In genomic region chr21:36915014-36915700, GRCh38 we compare ENCODE assay signal across 2 cellular contexts.
TF ChIP-seq lines count a peak whose summit lies in the region.

No MANE protein-coding gene starts in this region.

TF ChIP-seq in A549, 52 proteins besides CTCF, POLR2A, EP300 and RAD21 (continued from another document):
- no peak for TF ChIP-seq JUN (IDR thresholded peaks at IDR 0.05)
- no peak for TF ChIP-seq EHMT2 (IDR thresholded peaks at IDR 0.05; ENCODE audit: low read depth)
- TF ChIP-seq, protein P1, sequence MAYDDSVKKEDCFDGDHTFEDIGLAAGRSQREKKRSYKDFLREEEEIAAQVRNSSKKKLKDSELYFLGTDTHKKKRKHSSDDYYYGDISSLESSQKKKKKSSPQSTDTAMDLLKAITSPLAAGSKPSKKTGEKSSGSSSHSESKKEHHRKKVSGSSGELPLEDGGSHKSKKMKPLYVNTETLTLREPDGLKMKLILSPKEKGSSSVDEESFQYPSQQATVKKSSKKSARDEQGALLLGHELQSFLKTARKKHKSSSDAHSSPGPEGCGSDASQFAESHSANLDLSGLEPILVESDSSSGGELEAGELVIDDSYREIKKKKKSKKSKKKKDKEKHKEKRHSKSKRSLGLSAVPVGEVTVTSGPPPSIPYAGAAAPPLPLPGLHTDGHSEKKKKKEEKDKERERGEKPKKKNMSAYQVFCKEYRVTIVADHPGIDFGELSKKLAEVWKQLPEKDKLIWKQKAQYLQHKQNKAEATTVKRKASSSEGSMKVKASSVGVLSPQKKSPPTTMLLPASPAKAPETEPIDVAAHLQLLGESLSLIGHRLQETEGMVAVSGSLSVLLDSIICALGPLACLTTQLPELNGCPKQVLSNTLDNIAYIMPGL (CRISPR knock-in tag; IDR thresholded peaks at IDR 0.05; ENCODE audit: borderline replicate concordance): no peak
- no peak for TF ChIP-seq HOXB5 (CRISPR knock-in tag; IDR thresholded peaks at IDR 0.05)
- no peak for TF ChIP-seq PHF8 (IDR thresholded peaks at IDR 0.05; ENCODE audit: borderline replicate concordance, low read depth)
- no peak for TF ChIP-seq BCL3 (IDR thresholded peaks at IDR 0.05)
- no peak for TF ChIP-seq MYC (IDR thresholded peaks at IDR 0.05; ENCODE audit: borderline replicate concordance, low read length)
- TF ChIP-seq ESRRA (IDR thresholded peaks at IDR 0.05; ENCODE audit: borderline replicate concordance, low read length): no peak
- TF ChIP-seq TP53 (CRISPR knock-in tag; IDR thresholded peaks at IDR 0.05): no peak
- no peak for TF ChIP-seq ZSCAN20 (CRISPR knock-in tag; IDR thresholded peaks at IDR 0.05)

TF ChIP-seq in IMR-90, 13 proteins besides CTCF, POLR2A, EP300 and RAD21 (continued from another document):
- TF ChIP-seq RFX5 (IDR thresholded peaks at IDR 0.05; ENCODE audit: low read depth, low read length) (no peak), RCOR1 (IDR thresholded peaks at IDR 0.05; ENCODE audit: insufficient replicate concordance, low read length) (no peak), USF2 (IDR thresholded peaks at IDR 0.05; ENCODE audit: low read depth, low read length) (no peak), FOS (IDR thresholded peaks at IDR 0.05; ENCODE audit: low read depth, low read length) (no peak), CEBPB (IDR thresholded peaks at IDR 0.05; ENCODE audit: low read depth, low read length) (no peak), CHD1 (IDR thresholded peaks at IDR 0.05; ENCODE audit: low read depth, low read length) (no peak), MAZ (IDR thresholded peaks at IDR 0.05; ENCODE audit: borderline replicate concordance, low read depth, low read length) (no peak)
- TF ChIP-seq, protein P2, sequence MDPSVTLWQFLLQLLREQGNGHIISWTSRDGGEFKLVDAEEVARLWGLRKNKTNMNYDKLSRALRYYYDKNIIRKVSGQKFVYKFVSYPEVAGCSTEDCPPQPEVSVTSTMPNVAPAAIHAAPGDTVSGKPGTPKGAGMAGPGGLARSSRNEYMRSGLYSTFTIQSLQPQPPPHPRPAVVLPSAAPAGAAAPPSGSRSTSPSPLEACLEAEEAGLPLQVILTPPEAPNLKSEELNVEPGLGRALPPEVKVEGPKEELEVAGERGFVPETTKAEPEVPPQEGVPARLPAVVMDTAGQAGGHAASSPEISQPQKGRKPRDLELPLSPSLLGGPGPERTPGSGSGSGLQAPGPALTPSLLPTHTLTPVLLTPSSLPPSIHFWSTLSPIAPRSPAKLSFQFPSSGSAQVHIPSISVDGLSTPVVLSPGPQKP (IDR thresholded peaks at IDR 0.05; ENCODE audit: borderline replicate concordance, low read depth, low read length): no peak
